In genomic region chr2:107025291-107025857, GRCh38 we compare ENCODE assay signal across 18 cellular contexts.
DNase-seq lines count a peak whose midpoint lies in the region; ATAC-seq and TF ChIP-seq lines count a peak whose summit lies in the region.
"Had no signal": no experiment of that assay in that cellular context is flagged by ENCODE, and none has a peak within 500 bp of the region (broad histone marks: within the 10 kb centered on the region; RNA-seq: fewer than 3 reads in every experiment).

No MANE protein-coding gene starts in this region.

- H3K36me3 ChIP-seq in RWPE2 (ENCODE audit: low read depth) (no peaks in the 10 kb centered on the region), smooth muscle cell (ENCODE audit: low read depth) (no peaks in the 10 kb centered on the region), ascending aorta (no peaks in the 10 kb centered on the region)
- no peaks in the 10 kb centered on the region for H3K36me3 ChIP-seq in CD8-positive, alpha-beta memory T cell (ENCODE audit: insufficient read depth, low read length)
- H3K36me3 ChIP-seq: BLaER1 had no signal

- TF ChIP-seq CTCF in HFFc6 (IDR thresholded peaks at IDR 0.05) (no peak), RWPE2 (IDR thresholded peaks at IDR 0.05; ENCODE audit: poor library complexity, severe bottlenecking) (no peak), smooth muscle cell (IDR thresholded peaks at IDR 0.05; ENCODE audit: borderline replicate concordance, insufficient read depth, poor library complexity, severe bottlenecking) (no peak), ascending aorta (IDR thresholded peaks at IDR 0.05) (no peak)

- no peak overlapping the region for H3K4me3 Mint-ChIP-seq in HFFc6
- H3K4me3 Mint-ChIP-seq in CD8-positive, alpha-beta memory T cell: no peak overlapping the region
- H3K4me3 Mint-ChIP-seq: B cell; CD4-positive, alpha-beta T cell; GM23338; H9 had no signal

- peak overlapping the region; percentile 18 for H2AFZ ChIP-seq in smooth muscle cell (ENCODE audit: low read depth)
- H2AFZ ChIP-seq: GM23338 had no signal

- CTCF ChIA-PET in CD8-positive, alpha-beta memory T cell (lab: Charles Lee): no interaction called here

- peaks cover 3% of the 10 kb centered on the region for H3K27me3 Mint-ChIP-seq in HFFc6 (ENCODE audit: insufficient read depth)
- H3K27me3 Mint-ChIP-seq in CD8-positive, alpha-beta memory T cell: no peaks in the 10 kb centered on the region
- H3K27me3 Mint-ChIP-seq: B cell; CD4-positive, alpha-beta T cell had no signal

- no peaks in the 10 kb centered on the region for H4K20me1 ChIP-seq in smooth muscle cell (ENCODE audit: low read depth)
- H4K20me1 ChIP-seq: BLaER1 had no signal

- 82% methylated on average over 6 of the region's 6 CpGs for WGBS in smooth muscle cell (ENCODE audit: low lambda C conversion rate)

- no peaks in the 10 kb centered on the region for H3K9me3 Mint-ChIP-seq in HFFc6
- peaks cover 0 to 6% (median 5%) of the 10 kb centered on the region in 5 donors for H3K9me3 Mint-ChIP-seq in CD8-positive, alpha-beta memory T cell

- POLR2A ChIA-PET in CD8-positive, alpha-beta memory T cell (lab: Charles Lee): no interaction called here

- peaks cover 6% of the 10 kb centered on the region; the same call in 1 of the 2 replicates for H3K36me3 Mint-ChIP-seq in HFFc6 (ENCODE audit: low read depth)
- no peaks in the 10 kb centered on the region for H3K36me3 Mint-ChIP-seq in CD8-positive, alpha-beta memory T cell

- no peak for DNase-seq in HFFc6
- DNase-seq in RWPE2 (ENCODE audit: low spot score): no peak
- no peak for DNase-seq in smooth muscle cell (lab: John Stamatoyannopoulos, UW; ENCODE audit: unreplicated experiment)
- no peak for DNase-seq in ascending aorta (ENCODE audit: low spot score in 2 of 2)
- DNase-seq in CD8-positive, alpha-beta memory T cell: no peak
- DNase-seq: Calu3; CD4-positive, alpha-beta T cell; COR-L47; DMS53; DMS79 treated with DMSO at 0.1 percent for 48 hours; GF-D8; H9 had no signal

- H3K9me3 ChIP-seq in RWPE2 (ENCODE audit: severe bottlenecking) (no peaks in the 10 kb centered on the region), smooth muscle cell (replicated peaks; ENCODE audit: low read depth) (no peaks in the 10 kb centered on the region), ascending aorta (no peaks in the 10 kb centered on the region)
- no peaks in the 10 kb centered on the region for H3K9me3 ChIP-seq in CD8-positive, alpha-beta memory T cell (ENCODE audit: low read length)
- H3K9me3 ChIP-seq: BLaER1 had no signal

- intact Hi-C loops in ascending aorta (cut with DNase I): no loop called here

- peaks cover 27% of the 10 kb centered on the region for H3K4me1 Mint-ChIP-seq in HFFc6 (ENCODE audit: low read depth)
- H3K4me1 Mint-ChIP-seq in CD8-positive, alpha-beta memory T cell: no peaks in the 10 kb centered on the region
- H3K4me1 Mint-ChIP-seq: B cell had no signal

- H3K4me1 ChIP-seq in RWPE2 (ENCODE audit: insufficient read depth, poor library complexity, severe bottlenecking) (no peaks in the 10 kb centered on the region), smooth muscle cell (ENCODE audit: low read depth) (no peaks in the 10 kb centered on the region), ascending aorta (no peaks in the 10 kb centered on the region)
- H3K4me1 ChIP-seq in CD8-positive, alpha-beta memory T cell (ENCODE audit: insufficient read depth, low read length): no peaks in the 10 kb centered on the region
- H3K4me1 ChIP-seq: BLaER1 had no signal

- no peaks in the 10 kb centered on the region for H3K27me3 ChIP-seq in RWPE2 (ENCODE audit: insufficient read depth, poor library complexity, severe bottlenecking)
- no peaks in the 10 kb centered on the region for H3K27me3 ChIP-seq in smooth muscle cell (ENCODE audit: low read depth)
- H3K27me3 ChIP-seq in ascending aorta: no peaks in the 10 kb centered on the region
- H3K27me3 ChIP-seq in CD8-positive, alpha-beta memory T cell (ENCODE audit: insufficient read depth, low read length, poor library complexity, severe bottlenecking): no peaks in the 10 kb centered on the region
- H3K27me3 ChIP-seq: BLaER1 had no signal

- no peaks in the 10 kb centered on the region for H3K79me2 ChIP-seq in smooth muscle cell (ENCODE audit: low read depth)

- peak overlapping the region; percentile 44 for H3K9ac ChIP-seq in smooth muscle cell (ENCODE audit: low read depth)
- H3K9ac ChIP-seq: BLaER1 had no signal

- H3F3A ChIP-seq in smooth muscle cell (ENCODE audit: low read depth): peaks cover 13% of the 10 kb centered on the region

- peak overlapping the region; percentile 64 for H3K4me2 ChIP-seq in smooth muscle cell
- H3K4me2 ChIP-seq: BLaER1, GM23338 had no signal

- H3K27ac Mint-ChIP-seq in HFFc6: peak overlapping the region; percentile 44; the same call in 1 of the 2 replicates
- peak overlapping the region in 1 of 8 donors; percentile 54 for H3K27ac Mint-ChIP-seq in CD8-positive, alpha-beta memory T cell
- H3K27ac Mint-ChIP-seq: B cell; CD4-positive, alpha-beta T cell; GM23338; H9 had no signal

- H3K27ac ChIP-seq in RWPE2 (ENCODE audit: poor library complexity, severe bottlenecking): peak overlapping the region; percentile 54
- H3K27ac ChIP-seq in smooth muscle cell (ENCODE audit: low read depth): peak overlapping the region; percentile 91
- H3K27ac ChIP-seq in ascending aorta: no peak overlapping the region
- H3K27ac ChIP-seq in CD8-positive, alpha-beta memory T cell (ENCODE audit: low read depth, low read length): no peak overlapping the region
- H3K27ac ChIP-seq: BLaER1, C4-2B had no signal

- no peak overlapping the region for H3K4me3 ChIP-seq in RWPE2 (ENCODE audit: severe bottlenecking)
- no peak overlapping the region for H3K4me3 ChIP-seq in smooth muscle cell
- H3K4me3 ChIP-seq in ascending aorta: no peak overlapping the region
- no peak overlapping the region for H3K4me3 ChIP-seq in CD8-positive, alpha-beta memory T cell (ENCODE audit: low read length)
- H3K4me3 ChIP-seq: BLaER1, GM23338 had no signal

- no peak for ATAC-seq in RWPE2 (ENCODE audit: low read depth)
- no peak for ATAC-seq in esophagus mucosa
- ATAC-seq: GM23338, HCT116 had no signal

Comparison
In these comparisons a context has a peak if more than half of its experiments do, and no peak if none do; other contexts are left out.
1. H3K27ac ChIP-seq: peak in RWPE2 (single experiment) and smooth muscle cell (single experiment); none in ascending aorta (0 of 2) and CD8-positive, alpha-beta memory T cell (single experiment).